ENCODE assay signal across 27 cellular contexts in genomic region chr6:43962458-43962857, GRCh38.
A peak's percentile ranks its signal among the peaks of the same experiment; 100 is the strongest.
DNase-seq lines count a peak whose midpoint lies in the region; ATAC-seq, FAIRE-seq and TF ChIP-seq lines count a peak whose summit lies in the region.
"Had no signal": no experiment of that assay in that cellular context is flagged by ENCODE, and none has a peak within 500 bp of the region (broad histone marks: within the 10 kb centered on the region; RNA-seq: fewer than 3 reads in every experiment).

No MANE protein-coding gene starts in this region.

- H3K36me3 Mint-ChIP-seq in mesothelial cell of epicardium, result no peaks in the 10 kb centered on the region
- H3K36me3 Mint-ChIP-seq: activated CD4-positive, alpha-beta memory T cell treated with anti-CD3 and anti-CD28 coated beads for 36 hours; activated naive CD4-positive, alpha-beta T cell treated with anti-CD3 and anti-CD28 coated beads, Interleukin-2, amount 50 U/mL, for 24 hours; memory B cell had no signal

- no peak overlapping the region for H3K27ac ChIP-seq in GM12878 (ENCODE audit: control insufficient read depth, insufficient read depth)
- H3K27ac ChIP-seq: C4-2B, coronary artery, gastroesophageal sphincter, neutrophil, sigmoid colon, testis had no signal

- peaks cover 13% of the 10 kb centered on the region for H3K9me3 Mint-ChIP-seq in mesothelial cell of epicardium
- H3K9me3 Mint-ChIP-seq: activated CD4-positive, alpha-beta memory T cell treated with anti-CD3 and anti-CD28 coated beads for 36 hours; activated naive CD4-positive, alpha-beta T cell treated with anti-CD3 and anti-CD28 coated beads, Interleukin-2, amount 50 U/mL, for 24 hours; activated T-helper 2 cell treated with anti-CD3 and anti-CD28 coated beads, Interferon-gamma antibody, Interleukin-2, Interleukin-4, amounts not matched to agents 10 μg/mL and 5 μg/mL and 100 μg/mL, durations not matched to agents 14 hours and 24 hours and 36 hours; memory B cell had no signal

- H3K4me1 Mint-ChIP-seq in mesothelial cell of epicardium, result no peaks in the 10 kb centered on the region
- H3K4me1 Mint-ChIP-seq: activated naive CD4-positive, alpha-beta T cell treated with anti-CD3 and anti-CD28 coated beads, Interleukin-2, amount 50 U/mL, for 24 hours; memory B cell had no signal

- SMC1A ChIA-PET in GM12878 (lab: Charles Lee; ENCODE audit: uncharacterized antibody, unreplicated experiment), result no interaction called here

- no peak for FAIRE-seq in GM12878 (lab: Jason Lieb, UNC)
- FAIRE-seq: bronchial epithelial cell, HTR-8/SVneo, TTC549 had no signal

- TF ChIP-seq RAD21 in GM12878 (IDR thresholded peaks at IDR 0.05; ENCODE audit: insufficient read depth, low read depth, low read length), result no peak

- no peak for TF ChIP-seq EP300 in GM12878 (IDR thresholded peaks at IDR 0.05; ENCODE audit: borderline replicate concordance in 1 of 2, control insufficient read depth in 1 of 2, low read depth in 2 of 2, low read length in 2 of 2)

- intact Hi-C loops in GM12878 (cut with micrococcal nuclease; ENCODE audit: unreplicated experiment), result no loop called here

- RAD21 ChIA-PET in GM12878 (lab: Charles Lee; ENCODE audit: unreplicated experiment), result no interaction called here

- no peaks in the 10 kb centered on the region for H4K20me1 ChIP-seq in GM12878 (ENCODE audit: control insufficient read depth, insufficient read depth)

- H3K9me3 ChIP-seq in GM12878 (replicated peaks; ENCODE audit: control insufficient read depth, insufficient read depth, low read length), result no peaks in the 10 kb centered on the region
- H3K9me3 ChIP-seq: neutrophil, sigmoid colon, testis had no signal

- H3K27ac Mint-ChIP-seq in mesothelial cell of epicardium, result no peak overlapping the region
- H3K27ac Mint-ChIP-seq: activated CD4-positive, alpha-beta memory T cell treated with anti-CD3 and anti-CD28 coated beads for 36 hours; activated naive CD4-positive, alpha-beta T cell treated with anti-CD3 and anti-CD28 coated beads, Interleukin-2, amount 50 U/mL, for 24 hours; activated T-helper 2 cell treated with anti-CD3 and anti-CD28 coated beads, Interferon-gamma antibody, Interleukin-2, Interleukin-4, amounts not matched to agents 10 μg/mL and 5 μg/mL and 100 μg/mL, durations not matched to agents 14 hours and 24 hours and 36 hours; memory B cell had no signal

- POLR2A ChIA-PET in GM12878 (lab: Charles Lee), result no interaction called here

- no peaks in the 10 kb centered on the region for H3K79me2 ChIP-seq in GM12878 (ENCODE audit: control insufficient read depth, insufficient read depth, low read length)

- H3K4me3 Mint-ChIP-seq in mesothelial cell of epicardium, result no peak overlapping the region
- H3K4me3 Mint-ChIP-seq: activated CD4-positive, alpha-beta memory T cell treated with anti-CD3 and anti-CD28 coated beads for 36 hours; activated naive CD4-positive, alpha-beta T cell treated with anti-CD3 and anti-CD28 coated beads, Interleukin-2, amount 50 U/mL, for 24 hours; memory B cell had no signal

- no peak overlapping the region for H2AFZ ChIP-seq in GM12878 (ENCODE audit: control insufficient read depth, low read depth, low read length)

- no peaks in the 10 kb centered on the region for H3K4me1 ChIP-seq in GM12878 (ENCODE audit: control insufficient read depth, insufficient read depth, low read length)
- H3K4me1 ChIP-seq: gastroesophageal sphincter, sigmoid colon, testis had no signal

- peak; percentile 21 for DNase-seq in EL
- peak; percentile 23 for DNase-seq in LHCN-M2 (ENCODE audit: low read depth)
- no peak for DNase-seq in GM12878 (ENCODE audit: low read depth, low spot score)
- peak; percentile 20 for DNase-seq in kidney tubule cell (ENCODE audit: low spot score)
- no peak for DNase-seq in NCI-H1694 (lab: John Stamatoyannopoulos, UW)
- DNase-seq in SW 1271 (lab: John Stamatoyannopoulos, UW), result no peak
- DNase-seq in mesothelial cell of epicardium (ENCODE audit: low spot score in 2 of 2, unreplicated experiment in 2 of 2), result no peak
- DNase-seq: activated CD4-positive, alpha-beta memory T cell treated with anti-CD3 and anti-CD28 coated beads for 36 hours; hippocampal formation; NCI-H1092 treated with DMSO at 0.1 percent for 48 hours; NCI-H2029 treated with DMSO at 0.1 percent for 48 hours; NCI-H345; SIG-M5; sigmoid colon; stimulated activated naive CD8-positive, alpha-beta T cell treated with anti-CD3 and anti-CD28 coated beads, Interleukin-15, Interleukin-2, amounts not matched to agents 100 U/mL and 50 U/mL, for 24 hours; testis had no signal

- no peak overlapping the region for H3K4me2 ChIP-seq in GM12878 (ENCODE audit: control insufficient read depth, insufficient read depth)

- 56% methylated on average over 5 of the region's 5 CpGs for WGBS in GM12878 (ENCODE audit: insufficient coverage, insufficient replicate concordance, low lambda C conversion rate, missing lambda C conversion rate)

- H3K9ac ChIP-seq in GM12878 (ENCODE audit: control insufficient read depth, insufficient read depth, low read length), result no peak overlapping the region

- no peaks in the 10 kb centered on the region; a peak in 1 of 4 replicates for H3K27me3 ChIP-seq in GM12878 (replicated peaks in 1 of 2; ENCODE audit: control insufficient read depth in 2 of 2, insufficient read depth in 2 of 2, low read length in 1 of 2)
- H3K27me3 ChIP-seq: gastroesophageal sphincter, sigmoid colon, testis had no signal

- no peak for TF ChIP-seq CTCF in GM12878 (IDR thresholded peaks at IDR 0.05 in 2 of 3, conservative IDR thresholded peaks at IDR 0.05 in 1 of 3; ENCODE audit: control insufficient read depth in 2 of 3, extremely low read depth in 1 of 3, insufficient read depth in 1 of 3, low read depth in 3 of 3, low read length in 3 of 3)
- no peak for TF ChIP-seq CTCF in mesothelial cell of epicardium (IDR thresholded peaks at IDR 0.05; ENCODE audit: unreplicated experiment)

- H3K4me3 ChIP-seq in GM12878, result no peak overlapping the region
- H3K4me3 ChIP-seq: coronary artery, gastroesophageal sphincter, sigmoid colon, testis had no signal

- peak; percentile 69 for ATAC-seq in GM12878
- ATAC-seq: gastroesophageal sphincter; Panc1; stimulated activated naive CD8-positive, alpha-beta T cell treated with anti-CD3 and anti-CD28 coated beads, Interleukin-15, Interleukin-2, amounts not matched to agents 100 U/mL and 50 U/mL, for 24 hours had no signal

- in situ Hi-C loops in GM12878 (cut with MboI), result no loop called here

- CTCF ChIA-PET in GM12878 (lab: Yijun Ruan, JAX), result no interaction called here

- TF ChIP-seq POLR2A in GM12878 (IDR thresholded peaks at IDR 0.05; ENCODE audit: low read depth, low read length), result no peak

- BruUV-seq in GM12878 (replicated peaks; lab: Mats Ljungman, UMichigan), result no TSS peak

- peaks cover 14% of the 10 kb centered on the region for H3K27me3 Mint-ChIP-seq in mesothelial cell of epicardium (ENCODE audit: low read depth)

- no peaks in the 10 kb centered on the region for H3K36me3 ChIP-seq in GM12878 (ENCODE audit: control insufficient read depth in 2 of 2, insufficient read depth in 2 of 2, low read length in 1 of 2)
- H3K36me3 ChIP-seq: gastroesophageal sphincter, neutrophil, sigmoid colon had no signal

TF ChIP-seq in GM12878, 131 proteins besides CTCF, POLR2A, EP300 and RAD21 (continues in another document):
- TF ChIP-seq RAD51 (IDR thresholded peaks at IDR 0.05) (peak; percentile 69; the same call in 1 of the 2 replicates), NBN (IDR thresholded peaks at IDR 0.05) (no peak), NRF1 (conservative IDR thresholded peaks at IDR 0.05; ENCODE audit: low read depth, low read length) (no peak), NR2F1 (conservative IDR thresholded peaks at IDR 0.05) (no peak), SMAD5 (IDR thresholded peaks at IDR 0.05; ENCODE audit: low read depth) (no peak)
- TF ChIP-seq, protein P1, sequence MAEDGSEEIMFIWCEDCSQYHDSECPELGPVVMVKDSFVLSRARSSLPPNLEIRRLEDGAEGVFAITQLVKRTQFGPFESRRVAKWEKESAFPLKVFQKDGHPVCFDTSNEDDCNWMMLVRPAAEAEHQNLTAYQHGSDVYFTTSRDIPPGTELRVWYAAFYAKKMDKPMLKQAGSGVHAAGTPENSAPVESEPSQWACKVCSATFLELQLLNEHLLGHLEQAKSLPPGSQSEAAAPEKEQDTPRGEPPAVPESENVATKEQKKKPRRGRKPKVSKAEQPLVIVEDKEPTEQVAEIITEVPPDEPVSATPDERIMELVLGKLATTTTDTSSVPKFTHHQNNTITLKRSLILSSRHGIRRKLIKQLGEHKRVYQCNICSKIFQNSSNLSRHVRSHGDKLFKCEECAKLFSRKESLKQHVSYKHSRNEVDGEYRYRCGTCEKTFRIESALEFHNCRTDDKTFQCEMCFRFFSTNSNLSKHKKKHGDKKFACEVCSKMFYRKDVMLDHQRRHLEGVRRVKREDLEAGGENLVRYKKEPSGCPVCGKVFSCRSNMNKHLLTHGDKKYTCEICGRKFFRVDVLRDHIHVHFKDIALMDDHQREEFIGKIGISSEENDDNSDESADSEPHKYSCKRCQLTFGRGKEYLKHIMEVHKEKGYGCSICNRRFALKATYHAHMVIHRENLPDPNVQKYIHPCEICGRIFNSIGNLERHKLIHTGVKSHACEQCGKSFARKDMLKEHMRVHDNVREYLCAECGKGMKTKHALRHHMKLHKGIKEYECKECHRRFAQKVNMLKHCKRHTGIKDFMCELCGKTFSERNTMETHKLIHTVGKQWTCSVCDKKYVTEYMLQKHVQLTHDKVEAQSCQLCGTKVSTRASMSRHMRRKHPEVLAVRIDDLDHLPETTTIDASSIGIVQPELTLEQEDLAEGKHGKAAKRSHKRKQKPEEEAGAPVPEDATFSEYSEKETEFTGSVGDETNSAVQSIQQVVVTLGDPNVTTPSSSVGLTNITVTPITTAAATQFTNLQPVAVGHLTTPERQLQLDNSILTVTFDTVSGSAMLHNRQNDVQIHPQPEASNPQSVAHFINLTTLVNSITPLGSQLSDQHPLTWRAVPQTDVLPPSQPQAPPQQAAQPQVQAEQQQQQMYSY (CRISPR knock-in tag; IDR thresholded peaks at IDR 0.05), result no peak

Comparison
In these comparisons a context has a peak if more than half of its experiments do, and no peak if none do; other contexts are left out.
1. DNase-seq: peak in EL (single experiment), LHCN-M2 (single experiment) and kidney tubule cell (single experiment); none in GM12878 (single experiment), NCI-H1694 (single experiment), SW 1271 (0 of 2) and mesothelial cell of epicardium (0 of 2).